ENCODE assay signal across 9 cellular contexts in genomic region chr1:66752000-66752592, GRCh38. TPM values are rescaled to one million over a fixed set of nuclear protein-coding genes. Genes with fewer than 3 reads are reported as not detected.
A peak's percentile ranks its signal among the peaks of the same experiment; 100 is the strongest.
DNase-seq lines count a peak whose midpoint lies in the region; ATAC-seq, FAIRE-seq and TF ChIP-seq lines count a peak whose summit lies in the region.
"Had no signal": no experiment of that assay in that cellular context is flagged by ENCODE, and none has a peak within 500 bp of the region (broad histone marks: within the 10 kb centered on the region; RNA-seq: fewer than 3 reads in every experiment).

DYNLT5 (plus strand) TSS chr1:66752459; CDS start chr1:66754659, 2,200 bp downstream.

- H3K14ac ChIP-seq in H1 (ENCODE audit: insufficient read length): no peak within 1 kb of the TSS

- no peak within 1 kb of the TSS; the same call in 1 of the 2 replicates for H2BK12ac ChIP-seq in H1 (ENCODE audit: low read depth, low read length)

- H4K91ac ChIP-seq in H1 (replicated peaks; ENCODE audit: insufficient read length, low read length): no peak within 1 kb of the TSS

- peak within 1 kb of the TSS; percentile 57 for H2AFZ ChIP-seq in H1 (ENCODE audit: low read length)

- TF ChIP-seq POLR2A in H1 (IDR thresholded peaks at IDR 0.05; ENCODE audit: control extremely low read depth in 1 of 2, low read depth in 2 of 2, low read length in 2 of 2): peak in 1 of 2 experiments; percentile 65; a peak in 2 of 3 replicates

- H3K27me3 ChIP-seq in NT2/D1 (ENCODE audit: insufficient read depth, insufficient read length): peaks cover 22% of the 10 kb centered on the region
- H3K27me3 ChIP-seq in H1 (replicated peaks in 1 of 4; ENCODE audit: control insufficient read depth in 3 of 4, extremely low read depth in 1 of 4, insufficient read depth in 3 of 4, low read length in 3 of 4): peaks cover 1 to 10% (median 5%) of the 10 kb centered on the region in 4 experiments
- H3K27me3 ChIP-seq in lung (ENCODE audit: control insufficient read depth, insufficient read depth): no peaks in the 10 kb centered on the region

- peaks cover 9% of the 10 kb centered on the region for H3K23me2 ChIP-seq in H1 (ENCODE audit: low read depth, low read length)

- H2BK5ac ChIP-seq in H1 (ENCODE audit: low read depth, low read length): no peak within 1 kb of the TSS

- peak; percentile 60 for FAIRE-seq in H1 (lab: Jason Lieb, UNC)

- 4% methylated on average over 22 of the region's 35 CpGs; no CpG with 5 or more reads in 1 of the 2 experiments for WGBS in H1 (ENCODE audit: extremely low coverage in 1 of 2, insufficient coverage in 1 of 2, insufficient read length in 1 of 2, insufficient replicate concordance in 2 of 2, low coverage in 1 of 2, low lambda C conversion rate in 2 of 2, missing lambda C conversion rate in 1 of 2), 2 experiments
- 1 to 4% methylated on average over 32 to 35 of the region's 35 CpGs for WGBS in lung, 2 donors

- no peak within 1 kb of the TSS for H3K56ac ChIP-seq in H1 (replicated peaks; ENCODE audit: insufficient read length, low read depth, low read length)

- H2BK120ac ChIP-seq in H1 (replicated peaks; ENCODE audit: low read depth, low read length): peak within 1 kb of the TSS; percentile 24

- H3K23ac ChIP-seq in H1 (ENCODE audit: insufficient read length): no peak within 1 kb of the TSS

- H3K79me2 ChIP-seq in H1 (ENCODE audit: control insufficient read depth in 1 of 2, insufficient read depth in 2 of 2, low read length in 2 of 2): no peaks in the 10 kb centered on the region

- CTCF ChIA-PET in H1 (lab: Charles Lee; ENCODE audit: partially characterized antibody): interaction anchor here (0.6 to 1.2 kb wide), 4 partner anchors 20 to 195 kb away, joined by 3 to 4 read pairs (median 3); no protein-coding TSS in a partner anchor

- no peak within 1 kb of the TSS for H2BK20ac ChIP-seq in H1 (ENCODE audit: low read length)

- peak; percentile 59 for ATAC-seq in GM19023 (IDR thresholded peaks at IDR 0.05; ENCODE audit: unreplicated experiment)
- peak; percentile 87 for ATAC-seq in lung (ENCODE audit: insufficient read depth, low FRiP score)
- ATAC-seq in HG02870 (IDR thresholded peaks at IDR 0.05; ENCODE audit: unreplicated experiment): no peak
- ATAC-seq in GM18502 (IDR thresholded peaks at IDR 0.05; ENCODE audit: poor library complexity, unreplicated experiment): no peak
- ATAC-seq: Panc1 had no signal

- H4K20me1 ChIP-seq in H1 (replicated peaks in 1 of 2; ENCODE audit: control insufficient read depth in 1 of 2, insufficient read depth in 2 of 2, low read length in 2 of 2): no peaks in the 10 kb centered on the region

- POLR2A ChIA-PET in H1 (lab: Charles Lee; ENCODE audit: partially characterized antibody): interaction anchor here (0.7 to 1.5 kb wide), 2 partner anchors 13 to 27 kb away, joined by 3 read pairs; no protein-coding TSS in a partner anchor

- H3K4me1 ChIP-seq in NT2/D1 (ENCODE audit: insufficient read depth, insufficient read length): no peaks in the 10 kb centered on the region
- H3K4me1 ChIP-seq in H1 (replicated peaks in 1 of 4; ENCODE audit: control insufficient read depth in 3 of 4, insufficient read depth in 4 of 4, low read length in 3 of 4): peaks cover 0 to 8% (median 4%) of the 10 kb centered on the region in 4 experiments; a peak in 4 of 7 replicates
- peaks cover 0 to 7% of the 10 kb centered on the region in 2 donors for H3K4me1 ChIP-seq in lung (ENCODE audit: control insufficient read depth in 2 of 2, insufficient read depth in 2 of 2, low read length in 2 of 2)

- peak within 1 kb of the TSS; percentile 68 for H3K4me3 ChIP-seq in NT2/D1 (ENCODE audit: insufficient read length, low read depth)
- peak within 1 kb of the TSS; percentile 44 to 62 (median 46) for H3K4me3 ChIP-seq in H1 (ENCODE audit: extremely low read depth in 1 of 4, insufficient read depth in 2 of 4, low read depth in 3 of 4, low read length in 4 of 4)
- H3K4me3 ChIP-seq in lung: no peak within 1 kb of the TSS

- H4K8ac ChIP-seq in H1 (ENCODE audit: extremely low read depth, insufficient read depth, low read length): no peak within 1 kb of the TSS; the same call in 1 of the 2 replicates

- DNase-seq in NT2/D1 (ENCODE audit: low read depth, low spot score) (peak; percentile 33), H1 (ENCODE audit: low read depth in 1 of 2, low spot score in 2 of 2) (peak in 1 of 2 experiments; percentile 79), lung (ENCODE audit: low spot score) (peak; percentile 54), substantia nigra (lab: John Stamatoyannopoulos, UW) (peak in 45 of 49 donors; percentile 4 to 71 (median 39)), NCI-H748 (lab: John Stamatoyannopoulos, UW; ENCODE audit: unreplicated experiment) (no peak)

- H3K9me3 ChIP-seq in NT2/D1 (ENCODE audit: insufficient read depth, low read length) (no peaks in the 10 kb centered on the region), H1 (ENCODE audit: insufficient read depth in 2 of 2, low read depth in 1 of 2, low read length in 1 of 2) (no peaks in the 10 kb centered on the region), lung (ENCODE audit: control insufficient read depth in 2 of 2, insufficient read depth in 1 of 2, low read length in 1 of 2) (no peaks in the 10 kb centered on the region)

- peak within 1 kb of the TSS; percentile 71; the same call in 1 of the 2 replicates for H2AK5ac ChIP-seq in H1 (ENCODE audit: low read depth, low read length)

- peak; percentile 49 to 68 for TF ChIP-seq RAD21 in H1 (IDR thresholded peaks at IDR 0.05 in 1 of 2, conservative IDR thresholded peaks at IDR 0.05 in 1 of 2; ENCODE audit: low read depth in 2 of 2, low read length in 2 of 2)

- peak within 1 kb of the TSS; percentile 36; the same call in 1 of the 2 replicates for H3K18ac ChIP-seq in H1 (ENCODE audit: extremely low read depth, low read length)

- H3K79me1 ChIP-seq in H1 (ENCODE audit: low read depth, low read length): no peaks in the 10 kb centered on the region

- TF ChIP-seq EP300 in H1 (IDR thresholded peaks at IDR 0.05; ENCODE audit: borderline replicate concordance in 1 of 2, low read depth in 2 of 2, low read length in 2 of 2): no peak

- H3K27ac ChIP-seq in H1 (ENCODE audit: low read depth, low read length) (no peak within 1 kb of the TSS), lung (ENCODE audit: low read depth in 1 of 2, low read length in 1 of 2) (peak within 1 kb of the TSS; percentile 5 to 21), substantia nigra (ENCODE audit: low read depth, low read length, poor library complexity, severe bottlenecking) (peak within 1 kb of the TSS; percentile 7)

- H3K4me2 ChIP-seq in H1 (ENCODE audit: insufficient read depth in 1 of 2, low read depth in 2 of 2, low read length in 2 of 2): peak within 1 kb of the TSS; percentile 69 to 73

- H4K5ac ChIP-seq in H1 (ENCODE audit: insufficient read length, low read depth, low read length): no peak within 1 kb of the TSS

- H2BK15ac ChIP-seq in H1 (ENCODE audit: low read length): peak within 1 kb of the TSS; percentile 62; the same call in 1 of the 2 replicates

- no peak within 1 kb of the TSS for H3K4ac ChIP-seq in H1 (replicated peaks; ENCODE audit: insufficient read length, low read depth, low read length)

- TF ChIP-seq CTCF in H1 (IDR thresholded peaks at IDR 0.05; ENCODE audit: control extremely low read depth in 1 of 3, insufficient read depth in 1 of 3, low read depth in 1 of 3, low read length in 3 of 3) (peak; percentile 34 to 44 (median 43); a peak in 3 of 4 replicates), lung (IDR thresholded peaks at IDR 0.05; ENCODE audit: control extremely low read depth, extremely low read depth) (no peak)

- H3K9ac ChIP-seq in NT2/D1 (ENCODE audit: insufficient read length, low read depth): peak within 1 kb of the TSS; percentile 77
- H3K9ac ChIP-seq in H1 (replicated peaks in 1 of 4; ENCODE audit: extremely low read depth in 1 of 4, low read depth in 3 of 4, low read length in 3 of 4): peak within 1 kb of the TSS in 2 of 4 experiments; percentile 9 to 15; a peak in 4 of 7 replicates

- H3K36me3 ChIP-seq in NT2/D1 (ENCODE audit: insufficient read depth, insufficient read length, low read length): no peaks in the 10 kb centered on the region
- H3K36me3 ChIP-seq in H1 (ENCODE audit: control insufficient read depth in 2 of 4, insufficient read depth in 4 of 4, low read length in 3 of 4): no peaks in the 10 kb centered on the region
- H3K36me3 ChIP-seq in lung (ENCODE audit: control insufficient read depth in 2 of 2, insufficient read depth in 2 of 2, low read length in 2 of 2): no peaks in the 10 kb centered on the region

TF ChIP-seq in H1, 55 proteins besides CTCF, POLR2A, EP300 and RAD21 (continues in another document):
- TF ChIP-seq HDAC2 (IDR thresholded peaks at IDR 0.05; ENCODE audit: borderline replicate concordance in 1 of 2, low read depth in 2 of 2, low read length in 2 of 2) (no peak), ASH2L (IDR thresholded peaks at IDR 0.05; ENCODE audit: low read length) (peak; percentile 69), RXRA (IDR thresholded peaks at IDR 0.05; ENCODE audit: insufficient read depth, low read depth, low read length) (no peak), KDM1A (IDR thresholded peaks at IDR 0.05; ENCODE audit: borderline replicate concordance, low read length) (no peak), TCF12 (IDR thresholded peaks at IDR 0.05; ENCODE audit: low read depth, low read length) (no peak), SIX5 (IDR thresholded peaks at IDR 0.05; ENCODE audit: low read depth, low read length) (no peak), SUZ12 (IDR thresholded peaks at IDR 0.05; ENCODE audit: low read length) (peak; percentile 56; the same call in 1 of the 2 replicates), TAF1 (IDR thresholded peaks at IDR 0.05; ENCODE audit: low read depth, low read length) (no peak), KDM4A (IDR thresholded peaks at IDR 0.05; ENCODE audit: low read depth, low read length, severe bottlenecking) (peak; percentile 94)
- TF ChIP-seq, protein P1, sequence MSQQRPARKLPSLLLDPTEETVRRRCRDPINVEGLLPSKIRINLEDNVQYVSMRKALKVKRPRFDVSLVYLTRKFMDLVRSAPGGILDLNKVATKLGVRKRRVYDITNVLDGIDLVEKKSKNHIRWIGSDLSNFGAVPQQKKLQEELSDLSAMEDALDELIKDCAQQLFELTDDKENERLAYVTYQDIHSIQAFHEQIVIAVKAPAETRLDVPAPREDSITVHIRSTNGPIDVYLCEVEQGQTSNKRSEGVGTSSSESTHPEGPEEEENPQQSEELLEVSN (IDR thresholded peaks at IDR 0.05): peak; percentile 75

RNA-seq across cellular contexts. Expression of gene DYNLT5, which starts in this region (rescaled TPM):
- total RNA-seq in H1 (2021; fragmentation: NEBNext Ultra II Directional; extraction: Animal tissue kit (Norgen Biotek cat#: 25700)): 0.93 and 1.2 TPM in 2 replicates
- polyA plus RNA-seq in H1 (2011; rRNA removed) (0.38 and 1.5 TPM in 2 replicates), lung (1 to 10 TPM; 3.0 to 4.5 TPM)
- 1.4 TPM for polyA plus RNA-seq in H1 (2011; cell fraction: cytosol; rRNA removed)
- 2.2 TPM for polyA plus RNA-seq in H1 (2011; cell fraction: nucleus; rRNA removed)
- 0.71 to 1.3 TPM (median 0.90 TPM) in 4 replicates for polyA plus RNA-seq in H1 (2012, experiment 1 of 2)
- polyA plus RNA-seq in H1 (2012, experiment 2 of 2): 0.62 TPM
- 1.7 TPM for polyA plus RNA-seq in H1 (2013, experiment 1 of 2)
- 2.0 TPM for polyA plus RNA-seq in H1 (2013, experiment 2 of 2)
- 0.57 and 4.3 TPM in 2 replicates for polyA minus RNA-seq in H1 (2011; rRNA and poly(A)+ RNA removed)
- polyA minus RNA-seq in H1 (2011; cell fraction: cytosol; rRNA and poly(A)+ RNA removed): not detected
- 3.7 TPM for polyA minus RNA-seq in H1 (2011; cell fraction: nucleus; rRNA and poly(A)+ RNA removed)
- 10 to 100 TPM; 11.1 to 29.3 TPM for total RNA-seq in lung

Comparison
In these comparisons a context has a peak if more than half of its experiments do, and no peak if none do; other contexts are left out.
1. ATAC-seq: peak in GM19023 (single experiment) and lung (single experiment); none in HG02870 (single experiment) and GM18502 (single experiment).